Comparison of ENCODE assay signal across 30 cellular contexts in the genomic region with DNA sequence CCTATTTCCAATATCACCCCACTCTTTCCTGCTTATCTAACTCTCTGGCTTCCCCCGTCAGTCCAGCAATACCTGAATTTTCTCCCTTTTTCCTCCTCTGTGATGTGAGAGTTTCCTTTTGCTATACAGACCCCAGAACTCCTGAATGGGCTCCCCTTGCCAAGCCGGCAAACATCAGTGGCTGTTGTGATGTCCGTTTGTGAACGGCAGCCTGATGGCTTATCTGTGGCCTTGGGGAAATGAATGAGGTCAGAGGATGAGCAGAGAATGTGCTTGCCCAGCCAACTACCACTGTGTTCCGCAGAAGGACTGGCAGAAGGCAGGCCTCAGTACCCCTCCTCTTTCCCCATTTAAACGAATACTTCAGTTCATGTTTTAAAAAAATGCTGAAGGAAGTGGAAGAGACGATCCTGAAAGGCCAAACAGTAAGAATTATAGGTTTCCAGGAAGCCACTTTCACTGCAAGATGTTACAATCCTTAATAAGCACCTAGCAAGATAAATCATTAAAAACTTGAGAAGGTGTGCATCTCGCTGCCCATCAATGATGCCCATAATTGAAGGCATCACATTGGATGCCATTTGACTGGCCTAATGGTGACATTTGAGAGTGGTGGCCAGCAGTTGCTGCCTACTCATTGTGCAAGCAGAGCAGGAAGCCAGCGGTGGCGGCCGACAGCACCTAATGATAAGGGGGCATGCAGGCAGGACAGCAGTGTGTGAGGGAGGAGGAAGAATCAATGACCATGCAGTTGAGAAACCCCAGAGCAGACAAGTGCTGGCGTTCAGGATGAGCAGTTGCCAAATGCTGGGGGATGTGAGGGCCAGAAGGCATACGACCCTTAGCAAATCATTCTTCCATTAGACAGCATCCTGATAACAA. TPM values are rescaled to one million over a fixed set of nuclear protein-coding genes. Genes with fewer than 3 reads are reported as not detected.
DNase-seq lines count a peak whose midpoint lies in the region; ATAC-seq and TF ChIP-seq lines count a peak whose summit lies in the region.
"Had no signal": no experiment of that assay in that cellular context is flagged by ENCODE, and none has a peak within 500 bp of the region (broad histone marks: within the 10 kb centered on the region; RNA-seq: fewer than 3 reads in every experiment).

No MANE protein-coding gene starts in this region.

- no peaks in the 10 kb centered on the region for H3K9me3 ChIP-seq in neural progenitor cell (ENCODE audit: low read depth)
- H3K9me3 ChIP-seq: thyroid gland, uterus had no signal

- no peaks in the 10 kb centered on the region for H3K27me3 Mint-ChIP-seq in neural progenitor cell (ENCODE audit: insufficient read depth, low read depth)
- H3K27me3 Mint-ChIP-seq: activated CD4-positive, alpha-beta memory T cell treated with anti-CD3 and anti-CD28 coated beads for 36 hours; B cell; CD8-positive, alpha-beta memory T cell; effector memory CD8-positive, alpha-beta T cell; memory B cell had no signal

- no peak for TF ChIP-seq CTCF in neural progenitor cell (IDR thresholded peaks at IDR 0.05)

- H2AFZ ChIP-seq in neural progenitor cell (replicated peaks) = no peak overlapping the region

- no peaks in the 10 kb centered on the region for H3K4me1 Mint-ChIP-seq in neural progenitor cell
- H3K4me1 Mint-ChIP-seq: B cell; CD8-positive, alpha-beta memory T cell; memory B cell had no signal

- no peaks in the 10 kb centered on the region for H3K27me3 ChIP-seq in neural progenitor cell
- H3K27me3 ChIP-seq: thyroid gland, uterus had no signal

- no peak for TF ChIP-seq POLR2A in erythroblast (IDR thresholded peaks at IDR 0.05; ENCODE audit: low read length)

- no peaks in the 10 kb centered on the region for H3F3A ChIP-seq in neural progenitor cell (ENCODE audit: low read depth)

- no peaks in the 10 kb centered on the region for H3K36me3 ChIP-seq in neural progenitor cell
- H3K36me3 ChIP-seq: thyroid gland, uterus had no signal

- no peak overlapping the region for H3K27ac ChIP-seq in neural progenitor cell
- H3K27ac ChIP-seq: thyroid gland, uterus had no signal

- H3K36me3 Mint-ChIP-seq in neural progenitor cell = peaks cover 2% of the 10 kb centered on the region
- H3K36me3 Mint-ChIP-seq: activated CD4-positive, alpha-beta memory T cell treated with anti-CD3 and anti-CD28 coated beads for 36 hours; CD8-positive, alpha-beta memory T cell; memory B cell had no signal

- H3K9ac ChIP-seq in neural progenitor cell = no peak overlapping the region

- H3K4me2 ChIP-seq in neural progenitor cell = no peak overlapping the region

- no peaks in the 10 kb centered on the region for H3K79me2 ChIP-seq in neural progenitor cell (ENCODE audit: low read depth)

- H4K20me1 ChIP-seq in neural progenitor cell (ENCODE audit: low read depth) = no peaks in the 10 kb centered on the region

- no peaks in the 10 kb centered on the region for H3K9me3 Mint-ChIP-seq in neural progenitor cell
- H3K9me3 Mint-ChIP-seq: activated CD4-positive, alpha-beta memory T cell treated with anti-CD3 and anti-CD28 coated beads for 36 hours; activated naive CD8-positive, alpha-beta T cell treated with anti-CD3 and anti-CD28 coated beads, Interleukin-2, amount 50 U/mL, for 24 hours; CD8-positive, alpha-beta memory T cell; effector memory CD8-positive, alpha-beta T cell; memory B cell had no signal

- no peak overlapping the region for H3K4me3 ChIP-seq in neural progenitor cell
- H3K4me3 ChIP-seq: GM12878, thyroid gland, uterus had no signal

- no peak overlapping the region for H3K4me3 Mint-ChIP-seq in neural progenitor cell
- H3K4me3 Mint-ChIP-seq: activated CD4-positive, alpha-beta memory T cell treated with anti-CD3 and anti-CD28 coated beads for 36 hours; activated naive CD8-positive, alpha-beta T cell treated with anti-CD3 and anti-CD28 coated beads, Interleukin-2, amount 50 U/mL, for 24 hours; B cell; CD8-positive, alpha-beta memory T cell; effector memory CD8-positive, alpha-beta T cell; memory B cell had no signal

- ATAC-seq in SK-N-SH treated with all-trans-retinoic acid at 6 μM for 48 hours (peak; percentile 21; the same call in 1 of the 3 replicates), GM18520 (IDR thresholded peaks at IDR 0.05; ENCODE audit: unreplicated experiment) (no peak)
- ATAC-seq: activated CD4-positive, CD25-positive, alpha-beta regulatory T cell treated with anti-CD3 and anti-CD28 coated beads, Interleukin-2, amount 50 U/mL, for 24 hours; activated naive CD8-positive, alpha-beta T cell treated with anti-CD3 and anti-CD28 coated beads, Interleukin-2, amount 50 U/mL, for 24 hours; effector memory CD8-positive, alpha-beta T cell; GM12878; left colon; Panc1; sciatic nerve had no signal

- peak overlapping the region; percentile 20 for H3K27ac Mint-ChIP-seq in neural progenitor cell
- H3K27ac Mint-ChIP-seq: activated CD4-positive, alpha-beta memory T cell treated with anti-CD3 and anti-CD28 coated beads for 36 hours; activated naive CD8-positive, alpha-beta T cell treated with anti-CD3 and anti-CD28 coated beads, Interleukin-2, amount 50 U/mL, for 24 hours; B cell; CD8-positive, alpha-beta memory T cell; memory B cell; progenitor cell of endocrine pancreas had no signal

- DNase-seq in HPDE6-E6E7 (ENCODE audit: extremely low spot score) (peak; percentile 7), erythroblast (lab: John Stamatoyannopoulos, UW) (peak; percentile 40 to 62), neural progenitor cell (ENCODE audit: low spot score) (no peak), NCI-H226 (no peak), NCI-H2029 (lab: John Stamatoyannopoulos, UW) (no peak)
- DNase-seq: activated CD4-positive, alpha-beta memory T cell treated with anti-CD3 and anti-CD28 coated beads for 36 hours; activated naive CD4-positive, alpha-beta T cell; activated naive CD8-positive, alpha-beta T cell treated with anti-CD3 and anti-CD28 coated beads, Interleukin-2, amount 50 U/mL, for 24 hours; CD8-positive, alpha-beta memory T cell; cortex of kidney; effector memory CD8-positive, alpha-beta T cell; glutamatergic neuron; H7; left colon; NCI-H1930; NCI-H345; NCI-H69; SHP77; thyroid gland; uterus had no signal

- H3K4me1 ChIP-seq in neural progenitor cell = no peaks in the 10 kb centered on the region
- H3K4me1 ChIP-seq: thyroid gland, uterus had no signal

TF ChIP-seq in SK-N-SH treated with all-trans-retinoic acid at 6 μM for 48 hours, 23 proteins besides CTCF, POLR2A, EP300 and RAD21:
- TF ChIP-seq GLIS3 (CRISPR knock-in tag; IDR thresholded peaks at IDR 0.05) (no peak), ZC3H10 (CRISPR knock-in tag; IDR thresholded peaks at IDR 0.05) (no peak), ZNF8 (CRISPR knock-in tag; IDR thresholded peaks at IDR 0.05) (no peak), ZNF565 (CRISPR knock-in tag; conservative IDR thresholded peaks at IDR 0.05; ENCODE audit: low read depth) (no peak), OSR1 (CRISPR knock-in tag; IDR thresholded peaks at IDR 0.05) (no peak), ESRRG (CRISPR knock-in tag; IDR thresholded peaks at IDR 0.05) (no peak), CSDC2 (CRISPR knock-in tag; IDR thresholded peaks at IDR 0.05) (no peak), ZNF70 (CRISPR knock-in tag; IDR thresholded peaks at IDR 0.05) (no peak), RARB (CRISPR knock-in tag; IDR thresholded peaks at IDR 0.05) (no peak), TOX (CRISPR knock-in tag; IDR thresholded peaks at IDR 0.05; ENCODE audit: borderline replicate concordance) (no peak)
- TF ChIP-seq, protein P1, sequence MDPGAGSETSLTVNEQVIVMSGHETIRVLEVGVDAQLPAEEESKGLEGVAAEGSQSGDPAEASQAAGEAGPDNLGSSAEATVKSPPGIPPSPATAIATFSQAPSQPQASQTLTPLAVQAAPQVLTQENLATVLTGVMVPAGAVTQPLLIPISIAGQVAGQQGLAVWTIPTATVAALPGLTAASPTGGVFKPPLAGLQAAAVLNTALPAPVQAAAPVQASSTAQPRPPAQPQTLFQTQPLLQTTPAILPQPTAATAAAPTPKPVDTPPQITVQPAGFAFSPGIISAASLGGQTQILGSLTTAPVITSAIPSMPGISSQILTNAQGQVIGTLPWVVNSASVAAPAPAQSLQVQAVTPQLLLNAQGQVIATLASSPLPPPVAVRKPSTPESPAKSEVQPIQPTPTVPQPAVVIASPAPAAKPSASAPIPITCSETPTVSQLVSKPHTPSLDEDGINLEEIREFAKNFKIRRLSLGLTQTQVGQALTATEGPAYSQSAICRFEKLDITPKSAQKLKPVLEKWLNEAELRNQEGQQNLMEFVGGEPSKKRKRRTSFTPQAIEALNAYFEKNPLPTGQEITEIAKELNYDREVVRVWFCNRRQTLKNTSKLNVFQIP (CRISPR knock-in tag; IDR thresholded peaks at IDR 0.05; ENCODE audit: borderline replicate concordance, low read depth) = no peak
- TF ChIP-seq, protein P2, sequence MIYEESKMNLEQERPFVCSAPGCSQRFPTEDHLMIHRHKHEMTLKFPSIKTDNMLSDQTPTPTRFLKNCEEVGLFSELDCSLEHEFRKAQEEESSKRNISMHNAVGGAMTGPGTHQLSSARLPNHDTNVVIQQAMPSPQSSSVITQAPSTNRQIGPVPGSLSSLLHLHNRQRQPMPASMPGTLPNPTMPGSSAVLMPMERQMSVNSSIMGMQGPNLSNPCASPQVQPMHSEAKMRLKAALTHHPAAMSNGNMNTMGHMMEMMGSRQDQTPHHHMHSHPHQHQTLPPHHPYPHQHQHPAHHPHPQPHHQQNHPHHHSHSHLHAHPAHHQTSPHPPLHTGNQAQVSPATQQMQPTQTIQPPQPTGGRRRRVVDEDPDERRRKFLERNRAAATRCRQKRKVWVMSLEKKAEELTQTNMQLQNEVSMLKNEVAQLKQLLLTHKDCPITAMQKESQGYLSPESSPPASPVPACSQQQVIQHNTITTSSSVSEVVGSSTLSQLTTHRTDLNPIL (CRISPR knock-in tag; IDR thresholded peaks at IDR 0.05; ENCODE audit: low read depth) = no peak
- TF ChIP-seq, protein P3, sequence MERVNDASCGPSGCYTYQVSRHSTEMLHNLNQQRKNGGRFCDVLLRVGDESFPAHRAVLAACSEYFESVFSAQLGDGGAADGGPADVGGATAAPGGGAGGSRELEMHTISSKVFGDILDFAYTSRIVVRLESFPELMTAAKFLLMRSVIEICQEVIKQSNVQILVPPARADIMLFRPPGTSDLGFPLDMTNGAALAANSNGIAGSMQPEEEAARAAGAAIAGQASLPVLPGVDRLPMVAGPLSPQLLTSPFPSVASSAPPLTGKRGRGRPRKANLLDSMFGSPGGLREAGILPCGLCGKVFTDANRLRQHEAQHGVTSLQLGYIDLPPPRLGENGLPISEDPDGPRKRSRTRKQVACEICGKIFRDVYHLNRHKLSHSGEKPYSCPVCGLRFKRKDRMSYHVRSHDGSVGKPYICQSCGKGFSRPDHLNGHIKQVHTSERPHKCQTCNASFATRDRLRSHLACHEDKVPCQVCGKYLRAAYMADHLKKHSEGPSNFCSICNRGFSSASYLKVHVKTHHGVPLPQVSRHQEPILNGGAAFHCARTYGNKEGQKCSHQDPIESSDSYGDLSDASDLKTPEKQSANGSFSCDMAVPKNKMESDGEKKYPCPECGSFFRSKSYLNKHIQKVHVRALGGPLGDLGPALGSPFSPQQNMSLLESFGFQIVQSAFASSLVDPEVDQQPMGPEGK (CRISPR knock-in tag; IDR thresholded peaks at IDR 0.05; ENCODE audit: borderline replicate concordance) = no peak

RNA-seq across cellular contexts. Expression of a gene that starts 31.5 kb away (rescaled TPM):
- total RNA-seq in neural progenitor cell (ENCODE audit: low replicate concordance) = 0.88 and 1.6 TPM in 2 replicates
- total RNA-seq: activated CD4-positive, alpha-beta memory T cell treated with anti-CD3 and anti-CD28 coated beads for 36 hours; B cell; HT-29 had no signal

Comparison
In these comparisons a context has a peak if more than half of its experiments do, and no peak if none do; other contexts are left out.
1. DNase-seq: peak in HPDE6-E6E7 (single experiment) and erythroblast (2 of 2); none in neural progenitor cell (single experiment), NCI-H226 (single experiment) and NCI-H2029 (single experiment).